11 cellular contexts compared by ENCODE assay signal in the genomic region with DNA sequence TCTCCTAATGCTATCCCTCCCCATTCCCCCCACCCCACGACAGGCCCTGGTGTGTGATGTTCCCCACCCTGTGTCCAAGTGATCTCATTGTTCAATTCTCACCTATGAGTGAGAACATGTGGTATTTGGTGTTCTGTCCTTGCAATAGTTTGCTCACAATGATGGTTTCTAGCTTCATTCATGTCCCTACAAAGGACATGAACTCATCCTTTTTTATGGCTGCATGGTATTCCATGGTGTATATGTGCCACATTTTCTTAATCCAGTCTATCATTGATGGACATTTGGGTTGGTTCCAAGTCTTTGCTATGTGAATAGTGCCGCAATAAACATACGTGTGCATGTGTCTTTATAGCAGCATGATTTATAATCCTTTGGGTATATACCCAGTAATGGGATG. TPM values are rescaled to one million over a fixed set of nuclear protein-coding genes. Genes with fewer than 3 reads are reported as not detected.
"Had no signal": no experiment of that assay in that cellular context is flagged by ENCODE, and none has a peak within 500 bp of the region (broad histone marks: within the 10 kb centered on the region; RNA-seq: fewer than 3 reads in every experiment).

No MANE protein-coding gene starts in this region.

RNA-seq across cellular contexts. Expression of gene ANKRD34B, which starts 10.2 kb away (rescaled TPM):
- total RNA-seq: activated B cell treated with CpG ODN at 0.5 μM for 24 hours; activated CD4-positive, alpha-beta memory T cell treated with anti-CD3 and anti-CD28 coated beads for 36 hours; activated CD4-positive, alpha-beta memory T cell treated with anti-CD3 and anti-CD28 coated beads, Interleukin-2, amount 10 ng/mL, durations not matched to agents 7 days and 5 days; activated CD4-positive, alpha-beta T cell treated with anti-CD3 and anti-CD28 coated beads, Interleukin-2, amount 10 ng/mL, durations not matched to agents 7 days and 5 days; activated CD8-positive, alpha-beta memory T cell treated with anti-CD3 and anti-CD28 coated beads for 36 hours; activated CD8-positive, alpha-beta memory T cell treated with anti-CD3 and anti-CD28 coated beads, Interleukin-2, amount 10 ng/mL, durations not matched to agents 7 days and 5 days; activated CD8-positive, alpha-beta T cell treated with anti-CD3 and anti-CD28 coated beads for 36 hours; activated CD8-positive, alpha-beta T cell treated with anti-CD3 and anti-CD28 coated beads, Interleukin-2, amount 10 ng/mL, durations not matched to agents 7 days and 5 days; T-helper 1 cell treated with Interleukin-12 subunit alpha and Interleukin-12 subunit beta and Interleukin-4 antibody, amounts not matched to agents 30 ng/mL and 1 ng/mL, for 36 hours; T-helper 17 cell; T-helper 2 cell treated with Interferon-gamma antibody and Interleukin-4, amounts not matched to agents 100 ng/mL and 5 ng/mL, for 36 hours had no signal
